ENCODE assay signal across 1 cellular context in genomic region chrX:94121799-94122198, GRCh38.
TF ChIP-seq lines count a peak whose summit lies in the region.

No MANE protein-coding gene starts in this region.

TF ChIP-seq in HepG2, 621 proteins besides CTCF, POLR2A, EP300 and RAD21:
- no peak for TF ChIP-seq PBX3 (CRISPR knock-in tag; IDR thresholded peaks at IDR 0.05; ENCODE audit: borderline replicate concordance)
- TF ChIP-seq SIX4 (CRISPR knock-in tag; IDR thresholded peaks at IDR 0.05): no peak
- TF ChIP-seq ZNF253 (CRISPR knock-in tag; IDR thresholded peaks at IDR 0.05; ENCODE audit: borderline replicate concordance): no peak
- no peak for TF ChIP-seq ZNF792 (CRISPR knock-in tag; IDR thresholded peaks at IDR 0.05)
- no peak for TF ChIP-seq SRSF4 (IDR thresholded peaks at IDR 0.05; ENCODE audit: low read depth, low read length, poor library complexity, severe bottlenecking)
- TF ChIP-seq ZNF605 (CRISPR knock-in tag; IDR thresholded peaks at IDR 0.05): no peak
- no peak for TF ChIP-seq STAG1 (CRISPR knock-in tag; IDR thresholded peaks at IDR 0.05)
- TF ChIP-seq DR1 (CRISPR knock-in tag; IDR thresholded peaks at IDR 0.05): no peak
- no peak for TF ChIP-seq ZNF850 (CRISPR knock-in tag; conservative IDR thresholded peaks at IDR 0.05)
- TF ChIP-seq ARID3A (IDR thresholded peaks at IDR 0.05; ENCODE audit: low read depth, low read length): no peak
- no peak for TF ChIP-seq ZNF274 (CRISPR knock-in tag; IDR thresholded peaks at IDR 0.05)
- TF ChIP-seq SYNCRIP (IDR thresholded peaks at IDR 0.05; ENCODE audit: insufficient read depth, low read depth, low read length): no peak
- TF ChIP-seq MIER3 (CRISPR knock-in tag; IDR thresholded peaks at IDR 0.05; ENCODE audit: borderline replicate concordance): no peak
- no peak for TF ChIP-seq ZNF296 (CRISPR knock-in tag; conservative IDR thresholded peaks at IDR 0.05)
